In the genomic region with DNA sequence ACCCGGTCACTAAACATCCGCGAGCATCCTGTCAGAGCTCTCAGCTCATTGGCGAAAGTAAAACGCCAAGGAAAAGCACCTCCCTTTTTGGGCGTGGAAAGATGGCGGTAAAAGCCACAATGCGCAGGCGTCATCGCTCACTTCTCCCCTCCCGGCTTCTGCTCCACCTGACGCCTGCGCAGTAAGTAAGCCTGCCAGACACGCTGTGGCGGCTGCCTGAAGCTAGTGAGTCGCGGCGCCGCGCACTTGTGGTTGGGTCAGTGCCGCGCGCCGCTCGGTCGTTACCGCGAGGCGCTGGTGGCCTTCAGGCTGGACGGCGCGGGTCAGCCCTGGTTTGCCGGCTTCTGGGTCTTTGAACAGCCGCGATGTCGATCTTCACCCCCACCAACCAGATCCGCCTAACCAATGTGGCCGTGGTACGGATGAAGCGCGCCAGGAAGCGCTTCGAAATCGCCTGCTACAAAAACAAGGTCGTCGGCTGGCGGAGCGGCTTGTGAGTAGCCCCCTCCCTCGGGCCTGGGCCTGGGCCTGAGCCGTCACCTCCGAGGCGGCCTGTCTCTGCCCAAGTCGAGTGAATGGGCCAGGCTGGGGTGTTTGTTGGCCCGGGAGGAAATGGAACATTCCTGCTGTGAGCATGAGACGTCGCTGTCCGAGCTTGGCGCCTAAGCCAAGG, we compare ENCODE assay signal across 8 cellular contexts. TPM values are rescaled to one million over a fixed set of nuclear protein-coding genes. Genes with fewer than 3 reads are reported as not detected.
A peak's percentile ranks its signal among the peaks of the same experiment; 100 is the strongest.
DNase-seq lines count a peak whose midpoint lies in the region; ATAC-seq and TF ChIP-seq lines count a peak whose summit lies in the region.
"Not testable (repeated sequence)": the region's sequence is repeated elsewhere in the genome, so short reads cannot be mapped to it uniquely, and the experiment has no call there.

No MANE protein-coding gene starts in this region.

- intact Hi-C loops in colonic mucosa (cut with DNase I) = loop anchor here (5.0 kb wide), 1 partner anchor 88 kb away; no protein-coding TSS in a partner anchor

- peak; percentile 67 for ATAC-seq in GM19324 (IDR thresholded peaks at IDR 0.05; ENCODE audit: low FRiP score, unreplicated experiment)
- peak; percentile 52 for ATAC-seq in HG03460 (IDR thresholded peaks at IDR 0.05; ENCODE audit: unreplicated experiment)

- DNase-seq in NCI-H524 treated with DMSO at 0.1 percent for 48 hours (lab: John Stamatoyannopoulos, UW) (peak; percentile 92), colonic mucosa (peak; percentile 97)
- DNase-seq in activated CD4-positive, alpha-beta T cell treated with anti-CD3 and anti-CD28 coated beads for 48 hours = peak; percentile 98
- DNase-seq in stimulated activated CD4-positive, alpha-beta T cell treated with anti-CD3 and anti-CD28 coated beads, Interleukin-1b, Interleukin-23, amount 100 ng/mL, for 24 hours (ENCODE audit: low read depth in 4 of 4, low spot score in 1 of 4) = peak; percentile 86 to 93 (median 91)

- TF ChIP-seq CTCF in colonic mucosa (IDR thresholded peaks at IDR 0.05) = not testable (repeated sequence)

- H3K9ac ChIP-seq in BLaER1 = peak overlapping the region; percentile 81
- peak overlapping the region; percentile 73 to 83 for H3K9ac ChIP-seq in colonic mucosa (ENCODE audit: low read depth in 2 of 2, low read length in 2 of 2)

- H3K27me3 ChIP-seq in BLaER1; colonic mucosa; layer of hippocampus (ENCODE audit: control insufficient read depth, insufficient read depth, low read length): not testable (repeated sequence)

- peak overlapping the region; percentile 81 for H3K4me3 ChIP-seq in BLaER1
- peak overlapping the region; percentile 79 for H3K4me3 ChIP-seq in colonic mucosa

- not testable (repeated sequence) for H3K9me3 ChIP-seq in BLaER1, colonic mucosa

- peaks cover 24% of the 10 kb centered on the region for H3K4me1 ChIP-seq in BLaER1
- H3K4me1 ChIP-seq in colonic mucosa = not testable (repeated sequence)

- H4K20me1 ChIP-seq in BLaER1 = peaks cover 36% of the 10 kb centered on the region

- peaks cover 32% of the 10 kb centered on the region for H3K36me3 ChIP-seq in BLaER1
- H3K36me3 ChIP-seq in colonic mucosa = not testable (repeated sequence)

- peak overlapping the region; percentile 84 for H3K4me2 ChIP-seq in BLaER1

- peak overlapping the region; percentile 70 for H3K27ac ChIP-seq in BLaER1
- H3K27ac ChIP-seq in colonic mucosa = peak overlapping the region; percentile 89
- peak overlapping the region; percentile 82 for H3K27ac ChIP-seq in layer of hippocampus (ENCODE audit: low read depth, low read length)

RNA-seq across cellular contexts. Expression of a gene that starts 1.4 kb away (rescaled TPM):
- 1 to 10 TPM; 1.9 to 8.9 TPM for total RNA-seq in colonic mucosa

Comparison
In these comparisons a context has a peak if more than half of its experiments do, and no peak if none do; other contexts are left out.
1. Peak in every context shown above with its lines: DNase-seq, ATAC-seq, H3K4me3 ChIP-seq and H3K27ac ChIP-seq.